ENCODE assay signal across 13 cellular contexts in the genomic region with DNA sequence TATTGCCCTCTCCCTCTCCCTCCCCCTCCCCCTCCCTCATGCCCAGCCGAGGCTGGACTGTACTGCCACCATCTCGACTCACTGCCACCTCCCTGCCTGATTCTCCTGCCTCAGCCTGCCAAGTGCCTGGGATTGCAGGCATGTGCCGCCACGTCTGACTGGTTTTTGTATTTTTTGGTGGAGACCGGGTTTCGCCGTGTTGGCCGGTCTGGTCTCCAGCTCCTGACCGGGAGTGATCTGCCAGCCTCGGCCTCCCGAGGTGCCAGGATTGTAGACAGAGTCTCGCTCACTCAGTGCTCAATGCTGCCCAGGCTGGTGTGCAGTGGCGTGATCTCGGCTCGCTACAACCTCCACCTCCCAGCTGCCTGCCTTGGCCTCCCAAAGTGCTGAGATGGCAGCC. TPM values are rescaled to one million over a fixed set of nuclear protein-coding genes. Genes with fewer than 3 reads are reported as not detected.
A peak's percentile ranks its signal among the peaks of the same experiment; 100 is the strongest.
DNase-seq lines count a peak whose midpoint lies in the region; TF ChIP-seq lines count a peak whose summit lies in the region.
"Not testable (repeated sequence)": the region's sequence is repeated elsewhere in the genome, so short reads cannot be mapped to it uniquely, and the experiment has no call there.
"Had no signal": no experiment of that assay in that cellular context is flagged by ENCODE, and none has a peak within 500 bp of the region (broad histone marks: within the 10 kb centered on the region; RNA-seq: fewer than 3 reads in every experiment).

No MANE protein-coding gene starts in this region.

- not testable (repeated sequence) for H3K36me3 Mint-ChIP-seq in nephron (ENCODE audit: low read depth)

- peak overlapping the region; percentile 70 to 98 (median 97) for H3K27ac Mint-ChIP-seq in nephron

- intact Hi-C loops in posterior vena cava (cut with DNase I): not testable (repeated sequence)

- DNase-seq in posterior vena cava (ENCODE audit: low spot score): peak; percentile 66

- peaks cover 36% of the 10 kb centered on the region for H3K4me1 Mint-ChIP-seq in nephron

- not testable (repeated sequence) for H3K9me3 Mint-ChIP-seq in nephron

- TF ChIP-seq CTCF in nephron (IDR thresholded peaks at IDR 0.05; ENCODE audit: unreplicated experiment in 3 of 3): not testable (repeated sequence)

- not testable (repeated sequence) for H3K27me3 Mint-ChIP-seq in nephron (ENCODE audit: low read depth)

- not testable (repeated sequence) for H3K4me3 Mint-ChIP-seq in nephron

RNA-seq across cellular contexts. Expression of a gene that starts 5.6 kb away (rescaled TPM):
- not detected for total RNA-seq in posterior vena cava
- total RNA-seq: A172; A673; B cell; Caco-2; Calu3; CD4-positive, alpha-beta memory T cell; CD4-positive, alpha-beta T cell; CD4-positive, CD25-positive, alpha-beta regulatory T cell; CD8-positive, alpha-beta memory T cell; CD8-positive, alpha-beta T cell had no signal

RNA-seq across cellular contexts. Expression of a gene that starts 17.0 kb away (rescaled TPM):
- total RNA-seq in posterior vena cava: not detected
- total RNA-seq: A172; A673; B cell; Caco-2; Calu3; CD4-positive, alpha-beta memory T cell; CD4-positive, alpha-beta T cell; CD4-positive, CD25-positive, alpha-beta regulatory T cell; CD8-positive, alpha-beta memory T cell; CD8-positive, alpha-beta T cell; Daoy had no signal

RNA-seq across cellular contexts. Expression of a gene that starts 54.0 kb away (rescaled TPM):
- total RNA-seq in posterior vena cava: 1 to 10 TPM; 1.8 to 2.5 TPM
- total RNA-seq: A172, A673, Caco-2, Calu3, Daoy had no signal
